In genomic region chr4:105283501-105283900, GRCh38 we compare ENCODE assay signal across 14 cellular contexts.
"Had no signal": no experiment of that assay in that cellular context is flagged by ENCODE, and none has a peak within 500 bp of the region (broad histone marks: within the 10 kb centered on the region; RNA-seq: fewer than 3 reads in every experiment).

No MANE protein-coding gene starts in this region.

- H3K27ac ChIP-seq: esophagus muscularis mucosa, gastrocnemius medialis, pancreas, testis had no signal

- H3K4me3 ChIP-seq: esophagus muscularis mucosa, gastrocnemius medialis, pancreas, testis had no signal

- ATAC-seq: activated CD4-positive, alpha-beta T cell treated with anti-CD3 and anti-CD28 coated beads for 36 hours; gastrocnemius medialis; naive thymus-derived CD8-positive, alpha-beta T cell; pancreas; sciatic nerve; stimulated activated effector memory CD8-positive, alpha-beta T cell treated with anti-CD3 and anti-CD28 coated beads, Interleukin-12 subunit alpha, Interleukin-12 subunit beta, amount 100 ng/mL, for 72 hours; WTC11 had no signal

- FAIRE-seq: pancreas had no signal

- H3K4me1 ChIP-seq: gastrocnemius medialis, pancreas, testis had no signal

- DNase-seq: activated CD4-positive, alpha-beta memory T cell treated with anti-CD3 and anti-CD28 coated beads for 36 hours; activated CD4-positive, alpha-beta T cell treated with anti-CD3 and anti-CD28 coated beads for 36 hours; amygdala; effector CD8-positive, alpha-beta T cell; gastrocnemius medialis; immature natural killer cell; naive thymus-derived CD8-positive, alpha-beta T cell; pancreas; stimulated activated CD4-positive, alpha-beta T cell treated with anti-CD3 and anti-CD28 coated beads, Interleukin-4, amount 100 ng/mL, for 24 hours; testis had no signal

- H3K27me3 ChIP-seq: esophagus muscularis mucosa, gastrocnemius medialis, pancreas, testis had no signal

- H3K36me3 ChIP-seq: esophagus muscularis mucosa, gastrocnemius medialis, pancreas had no signal

- H3K9me3 ChIP-seq: pancreas, testis had no signal
